1 cellular context compared by ENCODE assay signal in genomic region chr17:42051645-42052044, GRCh38.
TF ChIP-seq lines count a peak whose summit lies in the region.

No MANE protein-coding gene starts in this region.

TF ChIP-seq in H1, 55 proteins besides CTCF, POLR2A, EP300 and RAD21:
- TF ChIP-seq GTF2F1 (IDR thresholded peaks at IDR 0.05; ENCODE audit: borderline replicate concordance, low read depth, low read length) (no peak), USF2 (IDR thresholded peaks at IDR 0.05; ENCODE audit: low read length) (no peak), MAFK (IDR thresholded peaks at IDR 0.05; ENCODE audit: low read depth, low read length) (no peak), KDM5A (IDR thresholded peaks at IDR 0.05; ENCODE audit: low read length) (no peak), KDM1A (IDR thresholded peaks at IDR 0.05; ENCODE audit: borderline replicate concordance, low read length) (no peak), SP4 (IDR thresholded peaks at IDR 0.05; ENCODE audit: low read length) (no peak), BRCA1 (IDR thresholded peaks at IDR 0.05; ENCODE audit: low read depth, low read length) (no peak), NRF1 (IDR thresholded peaks at IDR 0.05; ENCODE audit: low read depth, low read length) (no peak), RXRA (IDR thresholded peaks at IDR 0.05; ENCODE audit: insufficient read depth, low read depth, low read length) (no peak), E2F6 (IDR thresholded peaks at IDR 0.05) (no peak), BACH1 (IDR thresholded peaks at IDR 0.05; ENCODE audit: low read length) (no peak), CREB1 (IDR thresholded peaks at IDR 0.05) (no peak)
